1 cellular context compared by ENCODE assay signal in the genomic region with DNA sequence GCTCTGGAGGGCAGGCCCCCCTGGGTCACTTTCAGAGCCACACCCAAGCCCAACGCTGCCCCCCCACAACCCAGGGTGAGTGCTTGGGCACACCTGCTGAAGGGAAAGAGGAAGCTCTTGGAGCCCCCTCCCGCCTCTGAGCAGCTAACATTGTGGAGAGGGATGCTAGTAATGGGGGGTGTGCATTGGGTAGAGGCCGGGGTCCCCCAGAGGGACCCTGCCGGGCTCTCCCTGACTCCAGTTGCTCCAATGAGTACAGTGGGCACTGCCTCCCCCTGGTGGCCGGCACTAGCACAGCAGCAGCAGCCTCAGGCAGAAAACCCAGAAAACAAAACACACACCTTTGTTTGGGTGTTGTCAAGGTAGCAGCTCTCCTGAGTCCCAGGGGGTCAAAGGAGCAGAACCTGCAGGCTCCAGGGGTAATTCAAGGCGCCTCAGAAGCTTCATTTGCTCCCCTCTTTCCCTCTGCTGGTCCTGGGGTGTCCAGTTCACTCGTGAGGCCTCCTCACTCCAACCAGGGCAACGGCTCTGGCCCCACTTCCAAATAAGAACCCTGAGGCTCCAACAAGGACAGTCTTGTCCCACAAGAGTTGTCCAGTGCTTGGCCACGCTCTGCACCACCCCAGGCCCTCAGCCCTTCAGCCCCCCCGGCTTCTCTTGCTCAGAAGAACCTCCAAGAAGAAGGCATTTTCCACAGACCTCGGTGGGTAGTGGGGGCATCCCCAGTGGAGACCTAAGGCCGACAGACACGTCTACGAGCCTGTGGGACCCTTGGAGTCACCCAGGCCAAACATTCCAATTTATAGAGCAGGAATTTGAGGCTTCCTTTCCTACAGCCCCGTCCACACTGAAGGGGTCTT.
TF ChIP-seq lines count a peak whose summit lies in the region.

No MANE protein-coding gene starts in this region.

TF ChIP-seq in K562, 482 proteins besides CTCF, POLR2A, EP300 and RAD21 (continued from another document and continues in another):
- TF ChIP-seq, protein P1, sequence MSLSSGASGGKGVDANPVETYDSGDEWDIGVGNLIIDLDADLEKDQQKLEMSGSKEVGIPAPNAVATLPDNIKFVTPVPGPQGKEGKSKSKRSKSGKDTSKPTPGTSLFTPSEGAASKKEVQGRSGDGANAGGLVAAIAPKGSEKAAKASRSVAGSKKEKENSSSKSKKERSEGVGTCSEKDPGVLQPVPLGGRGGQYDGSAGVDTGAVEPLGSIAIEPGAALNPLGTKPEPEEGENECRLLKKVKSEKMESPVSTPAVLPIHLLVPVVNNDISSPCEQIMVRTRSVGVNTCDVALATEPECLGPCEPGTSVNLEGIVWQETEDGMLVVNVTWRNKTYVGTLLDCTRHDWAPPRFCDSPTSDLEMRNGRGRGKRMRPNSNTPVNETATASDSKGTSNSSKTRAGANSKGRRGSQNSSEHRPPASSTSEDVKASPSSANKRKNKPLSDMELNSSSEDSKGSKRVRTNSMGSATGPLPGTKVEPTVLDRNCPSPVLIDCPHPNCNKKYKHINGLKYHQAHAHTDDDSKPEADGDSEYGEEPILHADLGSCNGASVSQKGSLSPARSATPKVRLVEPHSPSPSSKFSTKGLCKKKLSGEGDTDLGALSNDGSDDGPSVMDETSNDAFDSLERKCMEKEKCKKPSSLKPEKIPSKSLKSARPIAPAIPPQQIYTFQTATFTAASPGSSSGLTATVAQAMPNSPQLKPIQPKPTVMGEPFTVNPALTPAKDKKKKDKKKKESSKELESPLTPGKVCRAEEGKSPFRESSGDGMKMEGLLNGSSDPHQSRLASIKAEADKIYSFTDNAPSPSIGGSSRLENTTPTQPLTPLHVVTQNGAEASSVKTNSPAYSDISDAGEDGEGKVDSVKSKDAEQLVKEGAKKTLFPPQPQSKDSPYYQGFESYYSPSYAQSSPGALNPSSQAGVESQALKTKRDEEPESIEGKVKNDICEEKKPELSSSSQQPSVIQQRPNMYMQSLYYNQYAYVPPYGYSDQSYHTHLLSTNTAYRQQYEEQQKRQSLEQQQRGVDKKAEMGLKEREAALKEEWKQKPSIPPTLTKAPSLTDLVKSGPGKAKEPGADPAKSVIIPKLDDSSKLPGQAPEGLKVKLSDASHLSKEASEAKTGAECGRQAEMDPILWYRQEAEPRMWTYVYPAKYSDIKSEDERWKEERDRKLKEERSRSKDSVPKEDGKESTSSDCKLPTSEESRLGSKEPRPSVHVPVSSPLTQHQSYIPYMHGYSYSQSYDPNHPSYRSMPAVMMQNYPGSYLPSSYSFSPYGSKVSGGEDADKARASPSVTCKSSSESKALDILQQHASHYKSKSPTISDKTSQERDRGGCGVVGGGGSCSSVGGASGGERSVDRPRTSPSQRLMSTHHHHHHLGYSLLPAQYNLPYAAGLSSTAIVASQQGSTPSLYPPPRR (CRISPR knock-in tag; IDR thresholded peaks at IDR 0.05; ENCODE audit: borderline replicate concordance): no peak
- no peak for TF ChIP-seq HMGN3 (IDR thresholded peaks at IDR 0.05; ENCODE audit: borderline replicate concordance, extremely low read depth, insufficient read length, low read depth, low read length)
- TF ChIP-seq, protein P2, sequence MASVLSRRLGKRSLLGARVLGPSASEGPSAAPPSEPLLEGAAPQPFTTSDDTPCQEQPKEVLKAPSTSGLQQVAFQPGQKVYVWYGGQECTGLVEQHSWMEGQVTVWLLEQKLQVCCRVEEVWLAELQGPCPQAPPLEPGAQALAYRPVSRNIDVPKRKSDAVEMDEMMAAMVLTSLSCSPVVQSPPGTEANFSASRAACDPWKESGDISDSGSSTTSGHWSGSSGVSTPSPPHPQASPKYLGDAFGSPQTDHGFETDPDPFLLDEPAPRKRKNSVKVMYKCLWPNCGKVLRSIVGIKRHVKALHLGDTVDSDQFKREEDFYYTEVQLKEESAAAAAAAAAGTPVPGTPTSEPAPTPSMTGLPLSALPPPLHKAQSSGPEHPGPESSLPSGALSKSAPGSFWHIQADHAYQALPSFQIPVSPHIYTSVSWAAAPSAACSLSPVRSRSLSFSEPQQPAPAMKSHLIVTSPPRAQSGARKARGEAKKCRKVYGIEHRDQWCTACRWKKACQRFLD (CRISPR knock-in tag; IDR thresholded peaks at IDR 0.05): no peak
- TF ChIP-seq, protein P3, sequence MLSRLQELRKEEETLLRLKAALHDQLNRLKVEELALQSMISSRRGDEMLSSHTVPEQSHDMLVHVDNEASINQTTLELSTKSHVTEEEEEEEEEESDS (CRISPR knock-in tag; IDR thresholded peaks at IDR 0.05): no peak
- no peak for TF ChIP-seq ZNF347 (CRISPR knock-in tag; IDR thresholded peaks at IDR 0.05; ENCODE audit: low read depth)
- TF ChIP-seq, protein P4, sequence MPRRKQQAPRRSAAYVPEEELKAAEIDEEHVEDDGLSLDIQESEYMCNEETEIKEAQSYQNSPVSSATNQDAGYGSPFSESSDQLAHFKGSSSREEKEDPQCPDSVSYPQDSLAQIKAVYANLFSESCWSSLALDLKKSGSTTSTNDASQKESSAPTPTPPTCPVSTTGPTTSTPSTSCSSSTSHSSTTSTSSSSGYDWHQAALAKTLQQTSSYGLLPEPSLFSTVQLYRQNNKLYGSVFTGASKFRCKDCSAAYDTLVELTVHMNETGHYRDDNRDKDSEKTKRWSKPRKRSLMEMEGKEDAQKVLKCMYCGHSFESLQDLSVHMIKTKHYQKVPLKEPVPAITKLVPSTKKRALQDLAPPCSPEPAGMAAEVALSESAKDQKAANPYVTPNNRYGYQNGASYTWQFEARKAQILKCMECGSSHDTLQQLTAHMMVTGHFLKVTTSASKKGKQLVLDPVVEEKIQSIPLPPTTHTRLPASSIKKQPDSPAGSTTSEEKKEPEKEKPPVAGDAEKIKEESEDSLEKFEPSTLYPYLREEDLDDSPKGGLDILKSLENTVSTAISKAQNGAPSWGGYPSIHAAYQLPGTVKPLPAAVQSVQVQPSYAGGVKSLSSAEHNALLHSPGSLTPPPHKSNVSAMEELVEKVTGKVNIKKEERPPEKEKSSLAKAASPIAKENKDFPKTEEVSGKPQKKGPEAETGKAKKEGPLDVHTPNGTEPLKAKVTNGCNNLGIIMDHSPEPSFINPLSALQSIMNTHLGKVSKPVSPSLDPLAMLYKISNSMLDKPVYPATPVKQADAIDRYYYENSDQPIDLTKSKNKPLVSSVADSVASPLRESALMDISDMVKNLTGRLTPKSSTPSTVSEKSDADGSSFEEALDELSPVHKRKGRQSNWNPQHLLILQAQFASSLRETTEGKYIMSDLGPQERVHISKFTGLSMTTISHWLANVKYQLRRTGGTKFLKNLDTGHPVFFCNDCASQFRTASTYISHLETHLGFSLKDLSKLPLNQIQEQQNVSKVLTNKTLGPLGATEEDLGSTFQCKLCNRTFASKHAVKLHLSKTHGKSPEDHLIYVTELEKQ (CRISPR knock-in tag; IDR thresholded peaks at IDR 0.05): no peak
- peak; percentile 91 for TF ChIP-seq ZBTB7A (IDR thresholded peaks at IDR 0.05; ENCODE audit: borderline replicate concordance, control insufficient read depth, low read depth, low read length)
- TF ChIP-seq ARID2 (IDR thresholded peaks at IDR 0.05): peak; percentile 58; the same call in 1 of the 2 replicates
- TF ChIP-seq HDAC8 (tag; IDR thresholded peaks at IDR 0.05): no peak
- TF ChIP-seq, protein P5, sequence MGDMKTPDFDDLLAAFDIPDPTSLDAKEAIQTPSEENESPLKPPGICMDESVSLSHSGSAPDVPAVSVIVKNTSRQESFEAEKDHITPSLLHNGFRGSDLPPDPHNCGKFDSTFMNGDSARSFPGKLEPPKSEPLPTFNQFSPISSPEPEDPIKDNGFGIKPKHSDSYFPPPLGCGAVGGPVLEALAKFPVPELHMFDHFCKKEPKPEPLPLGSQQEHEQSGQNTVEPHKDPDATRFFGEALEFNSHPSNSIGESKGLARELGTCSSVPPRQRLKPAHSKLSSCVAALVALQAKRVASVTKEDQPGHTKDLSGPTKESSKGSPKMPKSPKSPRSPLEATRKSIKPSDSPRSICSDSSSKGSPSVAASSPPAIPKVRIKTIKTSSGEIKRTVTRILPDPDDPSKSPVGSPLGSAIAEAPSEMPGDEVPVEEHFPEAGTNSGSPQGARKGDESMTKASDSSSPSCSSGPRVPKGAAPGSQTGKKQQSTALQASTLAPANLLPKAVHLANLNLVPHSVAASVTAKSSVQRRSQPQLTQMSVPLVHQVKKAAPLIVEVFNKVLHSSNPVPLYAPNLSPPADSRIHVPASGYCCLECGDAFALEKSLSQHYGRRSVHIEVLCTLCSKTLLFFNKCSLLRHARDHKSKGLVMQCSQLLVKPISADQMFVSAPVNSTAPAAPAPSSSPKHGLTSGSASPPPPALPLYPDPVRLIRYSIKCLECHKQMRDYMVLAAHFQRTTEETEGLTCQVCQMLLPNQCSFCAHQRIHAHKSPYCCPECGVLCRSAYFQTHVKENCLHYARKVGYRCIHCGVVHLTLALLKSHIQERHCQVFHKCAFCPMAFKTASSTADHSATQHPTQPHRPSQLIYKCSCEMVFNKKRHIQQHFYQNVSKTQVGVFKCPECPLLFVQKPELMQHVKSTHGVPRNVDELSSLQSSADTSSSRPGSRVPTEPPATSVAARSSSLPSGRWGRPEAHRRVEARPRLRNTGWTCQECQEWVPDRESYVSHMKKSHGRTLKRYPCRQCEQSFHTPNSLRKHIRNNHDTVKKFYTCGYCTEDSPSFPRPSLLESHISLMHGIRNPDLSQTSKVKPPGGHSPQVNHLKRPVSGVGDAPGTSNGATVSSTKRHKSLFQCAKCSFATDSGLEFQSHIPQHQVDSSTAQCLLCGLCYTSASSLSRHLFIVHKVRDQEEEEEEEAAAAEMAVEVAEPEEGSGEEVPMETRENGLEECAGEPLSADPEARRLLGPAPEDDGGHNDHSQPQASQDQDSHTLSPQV (IDR thresholded peaks at IDR 0.05): 0 out of 2 replicates have a peak, but pooled peaks have one; percentile 20
- TF ChIP-seq, protein P6, sequence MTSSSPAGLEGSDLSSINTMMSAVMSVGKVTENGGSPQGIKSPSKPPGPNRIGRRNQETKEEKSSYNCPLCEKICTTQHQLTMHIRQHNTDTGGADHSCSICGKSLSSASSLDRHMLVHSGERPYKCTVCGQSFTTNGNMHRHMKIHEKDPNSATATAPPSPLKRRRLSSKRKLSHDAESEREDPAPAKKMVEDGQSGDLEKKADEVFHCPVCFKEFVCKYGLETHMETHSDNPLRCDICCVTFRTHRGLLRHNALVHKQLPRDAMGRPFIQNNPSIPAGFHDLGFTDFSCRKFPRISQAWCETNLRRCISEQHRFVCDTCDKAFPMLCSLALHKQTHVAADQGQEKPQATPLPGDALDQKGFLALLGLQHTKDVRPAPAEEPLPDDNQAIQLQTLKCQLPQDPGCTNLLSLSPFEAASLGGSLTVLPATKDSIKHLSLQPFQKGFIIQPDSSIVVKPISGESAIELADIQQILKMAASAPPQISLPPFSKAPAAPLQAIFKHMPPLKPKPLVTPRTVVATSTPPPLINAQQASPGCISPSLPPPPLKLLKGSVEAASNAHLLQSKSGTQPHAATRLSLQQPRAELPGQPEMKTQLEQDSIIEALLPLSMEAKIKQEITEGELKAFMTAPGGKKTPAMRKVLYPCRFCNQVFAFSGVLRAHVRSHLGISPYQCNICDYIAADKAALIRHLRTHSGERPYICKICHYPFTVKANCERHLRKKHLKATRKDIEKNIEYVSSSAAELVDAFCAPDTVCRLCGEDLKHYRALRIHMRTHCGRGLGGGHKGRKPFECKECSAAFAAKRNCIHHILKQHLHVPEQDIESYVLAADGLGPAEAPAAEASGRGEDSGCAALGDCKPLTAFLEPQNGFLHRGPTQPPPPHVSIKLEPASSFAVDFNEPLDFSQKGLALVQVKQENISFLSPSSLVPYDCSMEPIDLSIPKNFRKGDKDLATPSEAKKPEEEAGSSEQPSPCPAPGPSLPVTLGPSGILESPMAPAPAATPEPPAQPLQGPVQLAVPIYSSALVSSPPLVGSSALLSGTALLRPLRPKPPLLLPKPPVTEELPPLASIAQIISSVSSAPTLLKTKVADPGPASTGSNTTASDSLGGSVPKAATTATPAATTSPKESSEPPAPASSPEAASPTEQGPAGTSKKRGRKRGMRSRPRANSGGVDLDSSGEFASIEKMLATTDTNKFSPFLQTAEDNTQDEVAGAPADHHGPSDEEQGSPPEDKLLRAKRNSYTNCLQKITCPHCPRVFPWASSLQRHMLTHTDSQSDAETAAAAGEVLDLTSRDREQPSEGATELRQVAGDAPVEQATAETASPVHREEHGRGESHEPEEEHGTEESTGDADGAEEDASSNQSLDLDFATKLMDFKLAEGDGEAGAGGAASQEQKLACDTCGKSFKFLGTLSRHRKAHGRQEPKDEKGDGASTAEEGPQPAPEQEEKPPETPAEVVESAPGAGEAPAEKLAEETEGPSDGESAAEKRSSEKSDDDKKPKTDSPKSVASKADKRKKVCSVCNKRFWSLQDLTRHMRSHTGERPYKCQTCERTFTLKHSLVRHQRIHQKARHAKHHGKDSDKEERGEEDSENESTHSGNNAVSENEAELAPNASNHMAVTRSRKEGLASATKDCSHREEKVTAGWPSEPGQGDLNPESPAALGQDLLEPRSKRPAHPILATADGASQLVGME (CRISPR knock-in tag; IDR thresholded peaks at IDR 0.05): no peak
- TF ChIP-seq, protein P7, sequence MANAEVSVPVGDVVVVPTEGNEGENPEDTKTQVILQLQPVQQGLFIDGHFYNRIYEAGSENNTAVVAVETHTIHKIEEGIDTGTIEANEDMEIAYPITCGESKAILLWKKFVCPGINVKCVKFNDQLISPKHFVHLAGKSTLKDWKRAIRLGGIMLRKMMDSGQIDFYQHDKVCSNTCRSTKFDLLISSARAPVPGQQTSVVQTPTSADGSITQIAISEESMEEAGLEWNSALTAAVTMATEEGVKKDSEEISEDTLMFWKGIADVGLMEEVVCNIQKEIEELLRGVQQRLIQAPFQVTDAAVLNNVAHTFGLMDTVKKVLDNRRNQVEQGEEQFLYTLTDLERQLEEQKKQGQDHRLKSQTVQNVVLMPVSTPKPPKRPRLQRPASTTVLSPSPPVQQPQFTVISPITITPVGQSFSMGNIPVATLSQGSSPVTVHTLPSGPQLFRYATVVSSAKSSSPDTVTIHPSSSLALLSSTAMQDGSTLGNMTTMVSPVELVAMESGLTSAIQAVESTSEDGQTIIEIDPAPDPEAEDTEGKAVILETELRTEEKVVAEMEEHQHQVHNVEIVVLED (CRISPR knock-in tag; IDR thresholded peaks at IDR 0.05): no peak
- no peak for TF ChIP-seq ZNF75A (CRISPR knock-in tag; IDR thresholded peaks at IDR 0.05)
- no peak for TF ChIP-seq ZFPM2 (CRISPR knock-in tag; IDR thresholded peaks at IDR 0.05)
- TF ChIP-seq RB1 (IDR thresholded peaks at IDR 0.05; ENCODE audit: low read depth): peak; percentile 63; the same call in 1 of the 2 replicates
- TF ChIP-seq, protein P8, sequence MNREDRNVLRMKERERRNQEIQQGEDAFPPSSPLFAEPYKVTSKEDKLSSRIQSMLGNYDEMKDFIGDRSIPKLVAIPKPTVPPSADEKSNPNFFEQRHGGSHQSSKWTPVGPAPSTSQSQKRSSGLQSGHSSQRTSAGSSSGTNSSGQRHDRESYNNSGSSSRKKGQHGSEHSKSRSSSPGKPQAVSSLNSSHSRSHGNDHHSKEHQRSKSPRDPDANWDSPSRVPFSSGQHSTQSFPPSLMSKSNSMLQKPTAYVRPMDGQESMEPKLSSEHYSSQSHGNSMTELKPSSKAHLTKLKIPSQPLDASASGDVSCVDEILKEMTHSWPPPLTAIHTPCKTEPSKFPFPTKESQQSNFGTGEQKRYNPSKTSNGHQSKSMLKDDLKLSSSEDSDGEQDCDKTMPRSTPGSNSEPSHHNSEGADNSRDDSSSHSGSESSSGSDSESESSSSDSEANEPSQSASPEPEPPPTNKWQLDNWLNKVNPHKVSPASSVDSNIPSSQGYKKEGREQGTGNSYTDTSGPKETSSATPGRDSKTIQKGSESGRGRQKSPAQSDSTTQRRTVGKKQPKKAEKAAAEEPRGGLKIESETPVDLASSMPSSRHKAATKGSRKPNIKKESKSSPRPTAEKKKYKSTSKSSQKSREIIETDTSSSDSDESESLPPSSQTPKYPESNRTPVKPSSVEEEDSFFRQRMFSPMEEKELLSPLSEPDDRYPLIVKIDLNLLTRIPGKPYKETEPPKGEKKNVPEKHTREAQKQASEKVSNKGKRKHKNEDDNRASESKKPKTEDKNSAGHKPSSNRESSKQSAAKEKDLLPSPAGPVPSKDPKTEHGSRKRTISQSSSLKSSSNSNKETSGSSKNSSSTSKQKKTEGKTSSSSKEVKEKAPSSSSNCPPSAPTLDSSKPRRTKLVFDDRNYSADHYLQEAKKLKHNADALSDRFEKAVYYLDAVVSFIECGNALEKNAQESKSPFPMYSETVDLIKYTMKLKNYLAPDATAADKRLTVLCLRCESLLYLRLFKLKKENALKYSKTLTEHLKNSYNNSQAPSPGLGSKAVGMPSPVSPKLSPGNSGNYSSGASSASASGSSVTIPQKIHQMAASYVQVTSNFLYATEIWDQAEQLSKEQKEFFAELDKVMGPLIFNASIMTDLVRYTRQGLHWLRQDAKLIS (CRISPR knock-in tag; IDR thresholded peaks at IDR 0.05): peak; percentile 41; the same call in 1 of the 2 replicates
